Comparison of ENCODE assay signal across 30 cellular contexts in the genomic region with DNA sequence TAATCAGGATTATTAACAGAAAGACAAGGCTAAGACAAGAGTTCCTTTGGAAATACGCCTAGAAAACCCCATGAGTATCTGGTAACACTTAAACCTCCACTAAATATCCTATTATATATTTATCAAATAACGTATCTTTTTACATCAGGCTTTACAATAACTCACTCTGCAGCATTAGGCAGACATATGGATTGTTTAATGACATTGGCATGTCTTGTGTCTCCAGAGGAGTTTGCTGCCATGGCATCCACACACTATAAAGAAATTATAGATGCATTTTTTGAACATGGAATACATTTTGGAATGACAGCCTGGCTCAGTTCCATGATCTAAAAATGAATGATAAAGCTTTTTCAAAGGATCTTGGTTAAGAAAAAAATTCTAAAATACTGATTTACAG.
"Had no signal": no experiment of that assay in that cellular context is flagged by ENCODE, and none has a peak within 500 bp of the region (broad histone marks: within the 10 kb centered on the region; RNA-seq: fewer than 3 reads in every experiment).

No MANE protein-coding gene starts in this region.

- DNase-seq: naive B cell; naive thymus-derived CD8-positive, alpha-beta T cell; nucleus accumbens; ovary; posterior cingulate gyrus; psoas muscle; right cardiac atrium; right lobe of liver; sigmoid colon; small intestine; stimulated activated CD4-positive, alpha-beta T cell treated with anti-CD3 and anti-CD28 coated beads, Interleukin-15, amount 100 ng/mL, for 24 hours; stimulated activated CD4-positive, alpha-beta T cell treated with anti-CD3 and anti-CD28 coated beads, Interleukin-2, amount 100 ng/mL, for 24 hours; stimulated activated CD4-positive, alpha-beta T cell treated with anti-CD3 and anti-CD28 coated beads, Interleukin-2, amount 100 ng/mL, for 48 hours; stimulated activated CD4-positive, alpha-beta T cell treated with anti-CD3 and anti-CD28 coated beads, Interleukin-4, amount 100 ng/mL, for 24 hours; stimulated activated naive B cell treated with anti-CD40 and anti-IgM and Interleukin-4, amounts not matched to agents 10 μg/mL and 1 μg/mL and 100 μg/mL, for 72 hours; stimulated activated naive CD4-positive, alpha-beta T cell treated with Interleukin-2 at 50 U/mL for 16 hours; stomach; thyroid gland; trophoblast cell; upper lobe of right lung; uterus had no signal

- H3K4me1 Mint-ChIP-seq: naive B cell; naive thymus-derived CD8-positive, alpha-beta T cell; stimulated activated effector memory CD8-positive, alpha-beta T cell treated with anti-CD3 and anti-CD28 coated beads, Interleukin-12 subunit alpha, Interleukin-12 subunit beta, amount 100 ng/mL, for 72 hours; stimulated activated naive B cell treated with anti-CD40 and anti-IgM and Interleukin-4, amounts not matched to agents 10 μg/mL and 1 μg/mL and 100 μg/mL, for 72 hours had no signal

- H3K36me3 ChIP-seq: neutrophil, ovary, right lobe of liver, sigmoid colon, stomach, thoracic aorta, thyroid gland, tibial nerve, upper lobe of right lung, uterus had no signal

- H3K36me3 Mint-ChIP-seq: naive B cell; naive thymus-derived CD8-positive, alpha-beta T cell; natural killer cell treated with Interleukin-12 subunit alpha and Interleukin-12 subunit beta and Interleukin-15 and Interleukin-18, amount 100 ng/mL, for 72 hours; stimulated activated effector memory CD8-positive, alpha-beta T cell treated with anti-CD3 and anti-CD28 coated beads, Interleukin-12 subunit alpha, Interleukin-12 subunit beta, amount 100 ng/mL, for 72 hours; stimulated activated naive B cell treated with anti-CD40 and anti-IgM and Interleukin-4, amounts not matched to agents 10 μg/mL and 1 μg/mL and 100 μg/mL, for 72 hours had no signal

- H3K27me3 Mint-ChIP-seq: stimulated activated naive CD8-positive, alpha-beta T cell treated with anti-CD3 and anti-CD28 coated beads, Interleukin-15, Interleukin-2, amounts not matched to agents 100 ng/mL and 50 ng/mL, for 24 hours had no signal

- H3K79me2 ChIP-seq: parathyroid adenoma had no signal

- H3K9ac ChIP-seq: parathyroid adenoma had no signal

- H3K27me3 ChIP-seq: neutrophil, ovary, right lobe of liver, sigmoid colon, stomach, thyroid gland, tibial nerve, upper lobe of right lung, uterus had no signal

- H3K9me3 ChIP-seq: neutrophil, ovary, psoas muscle, right lobe of liver, sigmoid colon, stomach, thoracic aorta, thyroid gland, tibial nerve, upper lobe of right lung, uterus had no signal

- H3K4me3 ChIP-seq: ovary, psoas muscle, right lobe of liver, sigmoid colon, stomach, thoracic aorta, thyroid gland, tibial nerve, upper lobe of right lung, uterus had no signal

- H3K4me3 Mint-ChIP-seq: naive B cell; naive thymus-derived CD8-positive, alpha-beta T cell; natural killer cell treated with Interleukin-12 subunit alpha and Interleukin-12 subunit beta and Interleukin-15 and Interleukin-18, amount 100 ng/mL, for 72 hours; neural crest cell; stimulated activated effector memory CD8-positive, alpha-beta T cell treated with anti-CD3 and anti-CD28 coated beads, Interleukin-12 subunit alpha, Interleukin-12 subunit beta, amount 100 ng/mL, for 72 hours; stimulated activated naive B cell treated with anti-CD40 and anti-IgM and Interleukin-4, amounts not matched to agents 10 μg/mL and 1 μg/mL and 100 μg/mL, for 72 hours; stimulated activated naive CD8-positive, alpha-beta T cell treated with anti-CD3 and anti-CD28 coated beads, Interleukin-15, Interleukin-2, amounts not matched to agents 100 ng/mL and 50 ng/mL, for 24 hours had no signal

- H3K27ac Mint-ChIP-seq: naive B cell; naive thymus-derived CD8-positive, alpha-beta T cell; natural killer cell treated with Interleukin-12 subunit alpha and Interleukin-12 subunit beta and Interleukin-15 and Interleukin-18, amount 100 ng/mL, for 72 hours; progenitor cell of endocrine pancreas; stimulated activated effector memory CD8-positive, alpha-beta T cell treated with anti-CD3 and anti-CD28 coated beads, Interleukin-12 subunit alpha, Interleukin-12 subunit beta, amount 100 ng/mL, for 72 hours; stimulated activated naive B cell treated with anti-CD40 and anti-IgM and Interleukin-4, amounts not matched to agents 10 μg/mL and 1 μg/mL and 100 μg/mL, for 72 hours; stimulated activated naive CD8-positive, alpha-beta T cell treated with anti-CD3 and anti-CD28 coated beads, Interleukin-15, Interleukin-2, amounts not matched to agents 100 ng/mL and 50 ng/mL, for 24 hours had no signal

- H3K4me1 ChIP-seq: parathyroid adenoma, psoas muscle, right lobe of liver, sigmoid colon, thyroid gland, tibial nerve, upper lobe of right lung, uterus had no signal

- H3K9me3 Mint-ChIP-seq: naive B cell; naive thymus-derived CD8-positive, alpha-beta T cell; natural killer cell treated with Interleukin-12 subunit alpha and Interleukin-12 subunit beta and Interleukin-15 and Interleukin-18, amount 100 ng/mL, for 72 hours; neural crest cell; stimulated activated naive B cell treated with anti-CD40 and anti-IgM and Interleukin-4, amounts not matched to agents 10 μg/mL and 1 μg/mL and 100 μg/mL, for 72 hours; stimulated activated naive CD8-positive, alpha-beta T cell treated with anti-CD3 and anti-CD28 coated beads, Interleukin-15, Interleukin-2, amounts not matched to agents 100 ng/mL and 50 ng/mL, for 24 hours had no signal

- H3K27ac ChIP-seq: neutrophil, ovary, parathyroid adenoma, psoas muscle, right lobe of liver, sigmoid colon, stomach, thoracic aorta, thyroid gland, tibial nerve, upper lobe of right lung, uterus had no signal

- ATAC-seq: naive thymus-derived CD8-positive, alpha-beta T cell; natural killer cell treated with Interleukin-12 subunit alpha and Interleukin-12 subunit beta and Interleukin-15 and Interleukin-18, amount 100 ng/mL, for 72 hours; psoas muscle; right cardiac atrium; right lobe of liver; stimulated activated effector memory CD8-positive, alpha-beta T cell treated with anti-CD3 and anti-CD28 coated beads, Interleukin-12 subunit alpha, Interleukin-12 subunit beta, amount 100 ng/mL, for 72 hours; stimulated activated naive B cell treated with anti-CD40 and anti-IgM and Interleukin-4, amounts not matched to agents 10 μg/mL and 1 μg/mL and 100 μg/mL, for 72 hours; upper lobe of right lung had no signal

- H2AFZ ChIP-seq: parathyroid adenoma had no signal
